20 cellular contexts compared by ENCODE assay signal in genomic region chr5:128667148-128667547, GRCh38.
DNase-seq lines count a peak whose midpoint lies in the region; ATAC-seq and TF ChIP-seq lines count a peak whose summit lies in the region.
"Had no signal": no experiment of that assay in that cellular context is flagged by ENCODE, and none has a peak within 500 bp of the region (broad histone marks: within the 10 kb centered on the region; RNA-seq: fewer than 3 reads in every experiment).

No MANE protein-coding gene starts in this region.

- H3K27ac Mint-ChIP-seq in immature natural killer cell, result no peak overlapping the region
- H3K27ac Mint-ChIP-seq: activated B cell treated with CpG ODN at 0.5 μM for 24 hours; activated naive CD8-positive, alpha-beta T cell treated with anti-CD3 and anti-CD28 coated beads for 36 hours; dendritic cell treated with granulocyte-macrophage colony-stimulating factor and Interleukin-4, amounts not matched to agents 40 ng/mL and 50 ng/mL, for 4 days; stimulated activated memory B cell treated with anti-CD40 and anti-IgM and Interleukin-4, amounts not matched to agents 10 μg/mL and 1 μg/mL and 100 μg/mL, for 72 hours had no signal

- intact Hi-C loops in left ventricle myocardium inferior (cut with micrococcal nuclease) (loop anchor here (10.0 kb wide), 1 partner anchor 178 kb away; no protein-coding TSS in a partner anchor), right cardiac atrium (cut with DNase I) (loop anchor here in 1 of 4 donors (5.0 kb wide), 1 partner anchor 180 kb away; no protein-coding TSS in a partner anchor), OCI-LY7 (cut with micrococcal nuclease; ENCODE audit: unreplicated experiment) (no loop called here)

- no peak overlapping the region for H3K4me3 Mint-ChIP-seq in immature natural killer cell
- H3K4me3 Mint-ChIP-seq: activated B cell treated with CpG ODN at 0.5 μM for 24 hours; activated naive CD8-positive, alpha-beta T cell treated with anti-CD3 and anti-CD28 coated beads for 36 hours; dendritic cell treated with granulocyte-macrophage colony-stimulating factor and Interleukin-4, amounts not matched to agents 40 ng/mL and 50 ng/mL, for 4 days; stimulated activated memory B cell treated with anti-CD40 and anti-IgM and Interleukin-4, amounts not matched to agents 10 μg/mL and 1 μg/mL and 100 μg/mL, for 72 hours had no signal

- H3K27me3 Mint-ChIP-seq in immature natural killer cell (ENCODE audit: low read depth in 3 of 3), result peaks cover 0 to 2% (median 0%) of the 10 kb centered on the region in 3 donors
- H3K27me3 Mint-ChIP-seq: activated B cell treated with CpG ODN at 0.5 μM for 24 hours; activated naive CD8-positive, alpha-beta T cell treated with anti-CD3 and anti-CD28 coated beads for 36 hours; dendritic cell treated with granulocyte-macrophage colony-stimulating factor and Interleukin-4, amounts not matched to agents 40 ng/mL and 50 ng/mL, for 4 days; stimulated activated memory B cell treated with anti-CD40 and anti-IgM and Interleukin-4, amounts not matched to agents 10 μg/mL and 1 μg/mL and 100 μg/mL, for 72 hours had no signal

- H3K27me3 ChIP-seq in left ventricle myocardium inferior (ENCODE audit: low read depth) (no peaks in the 10 kb centered on the region), right cardiac atrium (ENCODE audit: control insufficient read depth, insufficient read depth) (no peaks in the 10 kb centered on the region)
- H3K27me3 ChIP-seq: gastrocnemius medialis, vagina had no signal

- H3K9me2 ChIP-seq in OCI-LY7 (ENCODE audit: insufficient read depth, low read length), result no peaks in the 10 kb centered on the region

- in situ Hi-C loops in G401 (cut with HindIII; ENCODE audit: low sequenced_read_pairs), result no loop called here

- no peak overlapping the region for H3K4me2 ChIP-seq in OCI-LY7 (ENCODE audit: low read length)

- H2AFZ ChIP-seq in OCI-LY7 (ENCODE audit: low read length), result no peak overlapping the region

- no peaks in the 10 kb centered on the region for H3K4me1 ChIP-seq in left ventricle myocardium inferior
- H3K4me1 ChIP-seq in right cardiac atrium (ENCODE audit: control insufficient read depth, insufficient read depth, low read length), result no peaks in the 10 kb centered on the region
- no peaks in the 10 kb centered on the region for H3K4me1 ChIP-seq in OCI-LY7 (ENCODE audit: insufficient read depth, low read length, poor library complexity, severe bottlenecking)
- H3K4me1 ChIP-seq: gastrocnemius medialis, vagina had no signal

- ATAC-seq in right cardiac atrium, result no peak
- ATAC-seq: gastrocnemius medialis; stimulated activated memory B cell treated with anti-CD40 and anti-IgM and Interleukin-4, amounts not matched to agents 10 μg/mL and 1 μg/mL and 100 μg/mL, for 72 hours had no signal

- no TSS peak for BruUV-seq in OCI-LY7 (replicated peaks; lab: Mats Ljungman, UMichigan)

- H3K9me3 ChIP-seq in left ventricle myocardium inferior (replicated peaks) (no peaks in the 10 kb centered on the region), right cardiac atrium (ENCODE audit: control insufficient read depth, low read length) (no peaks in the 10 kb centered on the region), OCI-LY7 (ENCODE audit: low read length) (no peaks in the 10 kb centered on the region)
- H3K9me3 ChIP-seq: gastrocnemius medialis, vagina had no signal

- DNase-seq in left ventricle myocardium inferior (no peak), right cardiac atrium (no peak), OCI-LY7 (ENCODE audit: low spot score) (no peak), epithelial cell of esophagus (ENCODE audit: low read depth) (peak; percentile 20), cerebellar cortex (ENCODE audit: low spot score) (no peak), NCI-H1048 (lab: John Stamatoyannopoulos, UW) (no peak), immature natural killer cell (no peak), G401 (ENCODE audit: low spot score) (no peak)
- DNase-seq: activated B cell treated with CpG ODN at 0.5 μM for 24 hours; activated naive CD8-positive, alpha-beta T cell treated with anti-CD3 and anti-CD28 coated beads for 36 hours; AML-193; DMS79 treated with DMSO at 0.1 percent for 48 hours; gastrocnemius medialis; kidney glomerular epithelial cell; NCI-H774; stimulated activated CD4-positive, alpha-beta T cell treated with anti-CD3 and anti-CD28 coated beads, Interleukin-2, amount 100 ng/mL, for 48 hours had no signal

- no peak overlapping the region for H3K27ac ChIP-seq in left ventricle myocardium inferior (replicated peaks)
- H3K27ac ChIP-seq in right cardiac atrium (ENCODE audit: low read length), result no peak overlapping the region
- H3K27ac ChIP-seq in OCI-LY7 (ENCODE audit: low read depth, low read length, poor library complexity, severe bottlenecking), result no peak overlapping the region
- H3K27ac ChIP-seq: gastrocnemius medialis, SK-N-MC, vagina had no signal

- no peaks in the 10 kb centered on the region for H4K20me1 ChIP-seq in OCI-LY7 (ENCODE audit: insufficient read depth, low read length)

- 90% methylated on average over 1 of the region's 1 CpG for WGBS in right cardiac atrium

- CTCF ChIA-PET in OCI-LY7 (lab: Charles Lee; ENCODE audit: unreplicated experiment), result no interaction called here

- no peaks in the 10 kb centered on the region for H3K36me3 Mint-ChIP-seq in immature natural killer cell
- H3K36me3 Mint-ChIP-seq: activated naive CD8-positive, alpha-beta T cell treated with anti-CD3 and anti-CD28 coated beads for 36 hours; stimulated activated memory B cell treated with anti-CD40 and anti-IgM and Interleukin-4, amounts not matched to agents 10 μg/mL and 1 μg/mL and 100 μg/mL, for 72 hours had no signal

- H3K9me3 Mint-ChIP-seq in immature natural killer cell, result peaks cover 3 to 23% (median 7%) of the 10 kb centered on the region in 6 donors
- H3K9me3 Mint-ChIP-seq: activated B cell treated with CpG ODN at 0.5 μM for 24 hours; activated naive CD8-positive, alpha-beta T cell treated with anti-CD3 and anti-CD28 coated beads for 36 hours; dendritic cell treated with granulocyte-macrophage colony-stimulating factor and Interleukin-4, amounts not matched to agents 40 ng/mL and 50 ng/mL, for 4 days; stimulated activated memory B cell treated with anti-CD40 and anti-IgM and Interleukin-4, amounts not matched to agents 10 μg/mL and 1 μg/mL and 100 μg/mL, for 72 hours had no signal

- no peaks in the 10 kb centered on the region for H3K79me2 ChIP-seq in OCI-LY7 (ENCODE audit: insufficient read depth, low read depth, low read length)

- H3K4me3 ChIP-seq in left ventricle myocardium inferior (no peak overlapping the region), right cardiac atrium (ENCODE audit: low read length) (no peak overlapping the region), OCI-LY7 (ENCODE audit: low read depth, low read length, poor library complexity, severe bottlenecking) (no peak overlapping the region), epithelial cell of esophagus (ENCODE audit: low read length) (no peak overlapping the region)
- H3K4me3 ChIP-seq: gastrocnemius medialis, SK-N-MC, vagina had no signal

- peak; percentile 48 for TF ChIP-seq CTCF in left ventricle myocardium inferior (IDR thresholded peaks at IDR 0.05; ENCODE audit: borderline replicate concordance)
- TF ChIP-seq CTCF in OCI-LY7 (conservative IDR thresholded peaks at IDR 0.05; ENCODE audit: low read length), result peak; percentile 39; the same call in 1 of the 2 replicates
- peak; percentile 36 for TF ChIP-seq CTCF in epithelial cell of esophagus (IDR thresholded peaks at IDR 0.05; ENCODE audit: insufficient read depth, low read depth, low read length, missing control alignments)

- no peaks in the 10 kb centered on the region for H3K4me1 Mint-ChIP-seq in immature natural killer cell
- H3K4me1 Mint-ChIP-seq: activated B cell treated with CpG ODN at 0.5 μM for 24 hours; activated naive CD8-positive, alpha-beta T cell treated with anti-CD3 and anti-CD28 coated beads for 36 hours; stimulated activated memory B cell treated with anti-CD40 and anti-IgM and Interleukin-4, amounts not matched to agents 10 μg/mL and 1 μg/mL and 100 μg/mL, for 72 hours had no signal

- POLR2A ChIA-PET in OCI-LY7 (lab: Charles Lee), result no interaction called here

- H3K36me3 ChIP-seq in left ventricle myocardium inferior (no peaks in the 10 kb centered on the region), OCI-LY7 (ENCODE audit: insufficient read depth, low read length) (no peaks in the 10 kb centered on the region)
- H3K36me3 ChIP-seq: gastrocnemius medialis, vagina had no signal
